Comparison of ENCODE assay signal across 33 cellular contexts in the genomic region with DNA sequence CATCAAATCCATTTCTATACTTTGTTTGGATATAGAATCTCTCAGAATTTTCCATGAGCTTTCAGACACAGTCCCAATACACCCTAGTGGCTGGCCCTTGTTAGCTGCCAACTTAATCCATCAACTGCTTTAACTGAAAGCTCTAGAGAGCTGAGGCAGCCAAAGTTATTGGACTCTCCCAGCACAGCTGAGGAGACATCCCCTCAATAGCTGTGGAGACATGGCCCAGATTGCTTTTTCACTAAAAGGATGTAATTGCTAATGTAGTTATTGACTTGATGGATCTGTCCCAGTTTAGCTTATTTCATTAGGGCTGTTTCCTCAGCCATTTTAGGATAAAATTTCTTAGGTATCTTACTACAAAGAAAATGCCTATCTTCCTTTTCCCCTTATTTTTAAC.
"Had no signal": no experiment of that assay in that cellular context is flagged by ENCODE, and none has a peak within 500 bp of the region (broad histone marks: within the 10 kb centered on the region; RNA-seq: fewer than 3 reads in every experiment).

No MANE protein-coding gene starts in this region.

- FAIRE-seq: RCC 7860, TTC549 had no signal

- H3K36me3 ChIP-seq: brain microvascular endothelial cell had no signal

- H3K9me3 Mint-ChIP-seq: activated CD4-positive, alpha-beta T cell treated with anti-CD3 and anti-CD28 coated beads, Interleukin-2, amount 10 ng/mL, durations not matched to agents 24 days and 14 days; activated CD8-positive, alpha-beta T cell treated with anti-CD3 and anti-CD28 coated beads for 36 hours; activated naive CD8-positive, alpha-beta T cell treated with anti-CD3 and anti-CD28 coated beads for 36 hours; activated T-cell treated with anti-CD3 and anti-CD28 coated beads, Interleukin-2, amount 50 U/mL, for 72 hours; activated T-helper 17 cell treated with anti-CD3 and anti-CD28 coated beads, Interleukin-2, amount 50 U/mL, for 72 hours; T-helper 1 cell treated with Interleukin-12 subunit alpha and Interleukin-12 subunit beta and Interleukin-4 antibody, amounts not matched to agents 30 μg/mL and 1 μg/mL, for 36 hours; T-helper 2 cell treated with Interferon-gamma antibody and Interleukin-4, amounts not matched to agents 5 μg/mL and 100 μg/mL, for 36 hours had no signal

- H3K9ac ChIP-seq: KMS-11 had no signal

- H3K27ac ChIP-seq: brain microvascular endothelial cell, KMS-11, RWPE1 had no signal

- H3K27me3 ChIP-seq: brain microvascular endothelial cell had no signal

- DNase-seq: activated CD4-positive, alpha-beta T cell treated with anti-CD3 and anti-CD28 coated beads, Interleukin-2, amount 10 ng/mL, durations not matched to agents 24 days and 14 days; activated CD4-positive, alpha-beta T cell treated with anti-CD3 and anti-CD28 coated beads, Interleukin-2, amount 50 U/mL, for 4 hours; activated CD8-positive, alpha-beta T cell treated with anti-CD3 and anti-CD28 coated beads for 36 hours; activated effector memory CD4-positive, alpha-beta T cell treated with anti-CD3 and anti-CD28 coated beads, Interleukin-2, amount 50 U/mL, for 16 hours; activated naive CD4-positive, alpha-beta T cell; activated naive CD4-positive, alpha-beta T cell treated with anti-CD3 and anti-CD28 coated beads, Interleukin-2, amount 50 U/mL, for 16 hours; activated naive CD8-positive, alpha-beta T cell treated with anti-CD3 and anti-CD28 coated beads for 36 hours; activated T-cell treated with anti-CD3 and anti-CD28 coated beads, Interleukin-2, amount 50 U/mL, for 1 hour; activated T-cell treated with anti-CD3 and anti-CD28 coated beads, Interleukin-2, amount 50 U/mL, for 72 hours; amniotic stem cell; aorta; brain microvascular endothelial cell; central memory CD4-positive, alpha-beta T cell; MM.1S; MV-4-11; NCI-H1092; NCI-H1436 treated with DMSO at 0.1 percent for 48 hours; NCI-H1694 treated with DMSO at 0.1 percent for 48 hours; NCI-H2029; NCI-H2107; NCI-H2171; NCI-H510A treated with DMSO at 0.1 percent for 48 hours; NCI-H526 treated with DMSO at 0.1 percent for 48 hours; NCI-H774; SIG-M5 had no signal

- H3K27ac Mint-ChIP-seq: activated CD4-positive, alpha-beta T cell treated with anti-CD3 and anti-CD28 coated beads, Interleukin-2, amount 10 ng/mL, durations not matched to agents 24 days and 14 days; activated CD8-positive, alpha-beta T cell treated with anti-CD3 and anti-CD28 coated beads for 36 hours; activated naive CD8-positive, alpha-beta T cell treated with anti-CD3 and anti-CD28 coated beads for 36 hours; activated T-cell treated with anti-CD3 and anti-CD28 coated beads, Interleukin-2, amount 50 U/mL, for 72 hours; activated T-helper 17 cell treated with anti-CD3 and anti-CD28 coated beads, Interleukin-2, amount 50 U/mL, for 72 hours; T-helper 1 cell treated with Interleukin-12 subunit alpha and Interleukin-12 subunit beta and Interleukin-4 antibody, amounts not matched to agents 30 μg/mL and 1 μg/mL, for 36 hours; T-helper 2 cell treated with Interferon-gamma antibody and Interleukin-4, amounts not matched to agents 5 μg/mL and 100 μg/mL, for 36 hours had no signal

- H3K4me3 Mint-ChIP-seq: activated CD4-positive, alpha-beta T cell treated with anti-CD3 and anti-CD28 coated beads, Interleukin-2, amount 10 ng/mL, durations not matched to agents 24 days and 14 days; activated CD8-positive, alpha-beta T cell treated with anti-CD3 and anti-CD28 coated beads for 36 hours; activated naive CD8-positive, alpha-beta T cell treated with anti-CD3 and anti-CD28 coated beads for 36 hours; activated T-cell treated with anti-CD3 and anti-CD28 coated beads, Interleukin-2, amount 50 U/mL, for 72 hours; activated T-helper 17 cell treated with anti-CD3 and anti-CD28 coated beads, Interleukin-2, amount 50 U/mL, for 72 hours; T-helper 1 cell treated with Interleukin-12 subunit alpha and Interleukin-12 subunit beta and Interleukin-4 antibody, amounts not matched to agents 30 μg/mL and 1 μg/mL, for 36 hours; T-helper 2 cell treated with Interferon-gamma antibody and Interleukin-4, amounts not matched to agents 5 μg/mL and 100 μg/mL, for 36 hours had no signal

- ATAC-seq: activated CD8-positive, alpha-beta T cell treated with anti-CD3 and anti-CD28 coated beads for 36 hours; activated T-cell treated with anti-CD3 and anti-CD28 coated beads, Interleukin-2, amount 50 U/mL, for 72 hours; activated T-helper 17 cell treated with anti-CD3 and anti-CD28 coated beads, Interleukin-2, amount 50 U/mL, for 72 hours; Right ventricle myocardium inferior had no signal

- H3K27me3 Mint-ChIP-seq: activated CD4-positive, alpha-beta T cell treated with anti-CD3 and anti-CD28 coated beads, Interleukin-2, amount 10 ng/mL, durations not matched to agents 24 days and 14 days; activated CD8-positive, alpha-beta T cell treated with anti-CD3 and anti-CD28 coated beads for 36 hours had no signal

- H3K36me3 Mint-ChIP-seq: activated naive CD8-positive, alpha-beta T cell treated with anti-CD3 and anti-CD28 coated beads for 36 hours had no signal

- H3K4me1 Mint-ChIP-seq: activated CD4-positive, alpha-beta T cell treated with anti-CD3 and anti-CD28 coated beads, Interleukin-2, amount 10 ng/mL, durations not matched to agents 24 days and 14 days; activated naive CD8-positive, alpha-beta T cell treated with anti-CD3 and anti-CD28 coated beads for 36 hours; activated T-helper 17 cell treated with anti-CD3 and anti-CD28 coated beads, Interleukin-2, amount 50 U/mL, for 72 hours had no signal

- H3K4me2 ChIP-seq: KMS-11 had no signal
